In the genomic region with DNA sequence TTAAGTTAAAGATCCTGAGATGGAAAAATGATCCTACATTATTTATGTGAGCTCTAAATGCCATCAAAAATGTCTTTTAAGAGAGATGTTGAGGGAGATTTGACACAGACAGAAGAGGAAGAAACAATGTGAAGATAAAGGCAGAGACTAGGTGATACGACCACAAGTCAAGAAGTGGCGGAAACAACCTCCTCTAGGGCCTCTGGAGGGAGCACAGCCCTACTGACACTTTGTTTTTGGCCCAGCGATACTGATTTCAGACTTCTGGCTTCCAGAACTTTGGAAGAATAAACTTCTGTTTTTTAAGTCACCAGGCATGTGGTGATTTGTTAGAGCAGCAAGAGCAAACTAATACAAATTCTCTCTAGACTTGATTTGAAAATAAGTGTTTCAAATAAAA, we compare ENCODE assay signal across 18 cellular contexts.
DNase-seq lines count a peak whose midpoint lies in the region; ATAC-seq and TF ChIP-seq lines count a peak whose summit lies in the region.
"Had no signal": no experiment of that assay in that cellular context is flagged by ENCODE, and none has a peak within 500 bp of the region (broad histone marks: within the 10 kb centered on the region; RNA-seq: fewer than 3 reads in every experiment).

No MANE protein-coding gene starts in this region.

- H3K79me2 ChIP-seq in H9 (ENCODE audit: insufficient read depth, low read length): no peaks in the 10 kb centered on the region
- H3K79me2 ChIP-seq in neural progenitor cell (ENCODE audit: low read depth): no peaks in the 10 kb centered on the region

- H2AFZ ChIP-seq in H9 (ENCODE audit: low read length) (no peak overlapping the region), neural progenitor cell (replicated peaks) (peak overlapping the region; percentile 76)

- ATAC-seq in HG03175 (IDR thresholded peaks at IDR 0.05; ENCODE audit: unreplicated experiment): no peak

- no peak overlapping the region for H2BK15ac ChIP-seq in H9 (ENCODE audit: low read depth, low read length)

- no peak overlapping the region for H3K23ac ChIP-seq in H9 (ENCODE audit: insufficient read length, low read depth, low read length)

- no peak overlapping the region for H2BK120ac ChIP-seq in H9 (ENCODE audit: low read depth, low read length, poor library complexity, severe bottlenecking)

- no peaks in the 10 kb centered on the region for H4K20me1 ChIP-seq in H9 (ENCODE audit: control insufficient read depth, insufficient read depth, insufficient read length)
- no peaks in the 10 kb centered on the region for H4K20me1 ChIP-seq in neural progenitor cell (ENCODE audit: low read depth)

- H3K9me3 ChIP-seq in H9 (ENCODE audit: control insufficient read depth, low read depth, low read length) (no peaks in the 10 kb centered on the region), endodermal cell (ENCODE audit: control insufficient read depth, low read length) (no peaks in the 10 kb centered on the region), neural progenitor cell (ENCODE audit: low read depth) (no peaks in the 10 kb centered on the region)
- H3K9me3 ChIP-seq: BE2C, Caco-2, HAP-1 had no signal

- no peak overlapping the region for H3K18ac ChIP-seq in H9 (ENCODE audit: insufficient read length, low read depth, low read length)

- H3K9ac ChIP-seq in H9 (ENCODE audit: extremely low read depth, insufficient read length, low read length): no peak overlapping the region
- no peak overlapping the region for H3K9ac ChIP-seq in endodermal cell (ENCODE audit: extremely low read depth, low read length, poor library complexity, severe bottlenecking)
- H3K9ac ChIP-seq in neural progenitor cell: no peak overlapping the region

- no peak for DNase-seq in H9
- peak; percentile 22 for DNase-seq in OCI-M1 (lab: John Stamatoyannopoulos, UW)
- DNase-seq in endodermal cell: peak; percentile 48
- peak; percentile 6 for DNase-seq in neural progenitor cell (ENCODE audit: low spot score)
- DNase-seq in SHP77 (lab: John Stamatoyannopoulos, UW): no peak
- no peak for DNase-seq in OCI-M2 (lab: John Stamatoyannopoulos, UW; ENCODE audit: unreplicated experiment)
- DNase-seq: ACHN; BE2C; C1 segment of cervical spinal cord; Caco-2; CD4-positive, alpha-beta T cell; DMS153; DMS79; GDM1; GOT3 had no signal

- H3K4me1 Mint-ChIP-seq in H9 (no peaks in the 10 kb centered on the region), endodermal cell (no peaks in the 10 kb centered on the region), neural progenitor cell (no peaks in the 10 kb centered on the region)

- peak; percentile 30; the same call in 1 of the 3 replicates for TF ChIP-seq CTCF in H9 (conservative IDR thresholded peaks at IDR 0.05)
- TF ChIP-seq CTCF in endodermal cell (conservative IDR thresholded peaks at IDR 0.05): peak; percentile 51
- TF ChIP-seq CTCF in neural progenitor cell (IDR thresholded peaks at IDR 0.05): no peak

- H4K8ac ChIP-seq in H9 (replicated peaks; ENCODE audit: insufficient read length, low read depth, low read length): no peak overlapping the region

- WGBS in H9 (ENCODE audit: extremely low coverage, insufficient read length, low lambda C conversion rate): no CpG with 5 or more reads among the region's 3 CpGs
- 83 to 93% methylated on average over 3 of the region's 3 CpGs for WGBS in endodermal cell (ENCODE audit: insufficient coverage in 1 of 2, insufficient read length in 1 of 2), 2 experiments

- no peak overlapping the region for H2AK5ac ChIP-seq in H9 (ENCODE audit: insufficient read length, low read length)

- no peaks in the 10 kb centered on the region for H3F3A ChIP-seq in neural progenitor cell (ENCODE audit: low read depth)

- H3K27ac ChIP-seq in H9 (ENCODE audit: insufficient read length, low read depth, low read length): no peak overlapping the region
- H3K27ac ChIP-seq in endodermal cell (ENCODE audit: low read depth, low read length): no peak overlapping the region
- H3K27ac ChIP-seq in neural progenitor cell: no peak overlapping the region
- H3K27ac ChIP-seq: HL-60 had no signal

- H3K9me3 Mint-ChIP-seq in H9: peaks cover 0 to 2% of the 10 kb centered on the region in 2 experiments; a peak in 1 of 5 replicates
- no peaks in the 10 kb centered on the region for H3K9me3 Mint-ChIP-seq in endodermal cell
- H3K9me3 Mint-ChIP-seq in neural progenitor cell: no peaks in the 10 kb centered on the region

- H3K79me1 ChIP-seq in H9 (ENCODE audit: insufficient read depth, low read depth, low read length, poor library complexity, severe bottlenecking): no peaks in the 10 kb centered on the region

- H3K36me3 ChIP-seq in endodermal cell (ENCODE audit: control insufficient read depth, insufficient read depth, low read length) (no peaks in the 10 kb centered on the region), neural progenitor cell (no peaks in the 10 kb centered on the region)
- H3K36me3 ChIP-seq: BE2C, HAP-1 had no signal

- 0 out of 7 replicates have a peak, but pooled peaks cover 0 to 9% (median 0%) of the 10 kb centered on the region in 3 experiments for H3K36me3 Mint-ChIP-seq in H9 (ENCODE audit: insufficient read depth in 1 of 3, low read depth in 3 of 3)
- no peaks in the 10 kb centered on the region for H3K36me3 Mint-ChIP-seq in endodermal cell (ENCODE audit: low read depth)
- H3K36me3 Mint-ChIP-seq in neural progenitor cell: no peaks in the 10 kb centered on the region

- H3K4me1 ChIP-seq in H9 (ENCODE audit: insufficient read depth, low read length): no peaks in the 10 kb centered on the region
- no peaks in the 10 kb centered on the region for H3K4me1 ChIP-seq in endodermal cell (ENCODE audit: control insufficient read depth, insufficient read depth, low read length)
- H3K4me1 ChIP-seq in neural progenitor cell: no peaks in the 10 kb centered on the region
- H3K4me1 ChIP-seq: BE2C, Caco-2, HAP-1 had no signal

- H2BK5ac ChIP-seq in H9 (ENCODE audit: insufficient read length, low read length): no peak overlapping the region

- no peak overlapping the region for H3K14ac ChIP-seq in H9 (ENCODE audit: insufficient read depth, low read length)

- no peak overlapping the region for H2BK12ac ChIP-seq in H9 (ENCODE audit: insufficient read length, low read depth, low read length)

- no peak overlapping the region for H3K4ac ChIP-seq in H9 (ENCODE audit: low read depth, low read length)

- H3K4me3 ChIP-seq in endodermal cell (ENCODE audit: low read length) (no peak overlapping the region), neural progenitor cell (no peak overlapping the region)
- H3K4me3 ChIP-seq: HAP-1 had no signal

- no peak overlapping the region for H3K4me3 Mint-ChIP-seq in H9
- H3K4me3 Mint-ChIP-seq in endodermal cell: no peak overlapping the region
- H3K4me3 Mint-ChIP-seq in neural progenitor cell: no peak overlapping the region
- H3K4me3 Mint-ChIP-seq: CD4-positive, alpha-beta T cell had no signal

- H3K56ac ChIP-seq in H9 (ENCODE audit: insufficient read length, low read depth, low read length): no peak overlapping the region

- no peaks in the 10 kb centered on the region for H3K27me3 Mint-ChIP-seq in H9 (ENCODE audit: low read depth)
- no peaks in the 10 kb centered on the region for H3K27me3 Mint-ChIP-seq in endodermal cell (ENCODE audit: insufficient read depth)
- no peaks in the 10 kb centered on the region for H3K27me3 Mint-ChIP-seq in neural progenitor cell (ENCODE audit: insufficient read depth, low read depth)
- H3K27me3 Mint-ChIP-seq: CD4-positive, alpha-beta T cell had no signal

- H3K27me3 ChIP-seq in H9 (ENCODE audit: insufficient read depth, low read length) (no peaks in the 10 kb centered on the region), endodermal cell (ENCODE audit: control insufficient read depth, insufficient read depth, low read length, poor library complexity, severe bottlenecking) (no peaks in the 10 kb centered on the region), neural progenitor cell (no peaks in the 10 kb centered on the region)
- H3K27me3 ChIP-seq: BE2C had no signal

- H3K4me2 ChIP-seq in H9 (ENCODE audit: insufficient read depth, insufficient read length, low read length) (no peak overlapping the region), neural progenitor cell (no peak overlapping the region)

- H3T11ph ChIP-seq in H9 (ENCODE audit: low read length): no peak overlapping the region

- H4K91ac ChIP-seq in H9 (ENCODE audit: insufficient read length, low read depth, low read length): no peak overlapping the region

- H4K5ac ChIP-seq in H9 (ENCODE audit: insufficient read length, low read depth, low read length): no peak overlapping the region

- H2BK20ac ChIP-seq in H9 (ENCODE audit: low read depth, low read length, poor library complexity, severe bottlenecking): no peak overlapping the region

- H3K23me2 ChIP-seq in H9 (ENCODE audit: insufficient read length, low read depth, low read length, poor library complexity, severe bottlenecking): no peaks in the 10 kb centered on the region

- no peak overlapping the region for H3K27ac Mint-ChIP-seq in H9
- no peak overlapping the region for H3K27ac Mint-ChIP-seq in endodermal cell
- no peak overlapping the region for H3K27ac Mint-ChIP-seq in neural progenitor cell
- H3K27ac Mint-ChIP-seq: CD4-positive, alpha-beta T cell had no signal

Comparison
In these comparisons a context has a peak if more than half of its experiments do, and no peak if none do; other contexts are left out.
1. DNase-seq: peak in OCI-M1 (single experiment), endodermal cell (single experiment) and neural progenitor cell (single experiment); none in H9 (single experiment), SHP77 (0 of 2) and OCI-M2 (single experiment).